8 cellular contexts compared by ENCODE assay signal in genomic region chr7:155001756-155002410, GRCh38. TPM values are rescaled to one million over a fixed set of nuclear protein-coding genes. Genes with fewer than 3 reads are reported as not detected.
DNase-seq lines count a peak whose midpoint lies in the region; ATAC-seq and TF ChIP-seq lines count a peak whose summit lies in the region.

No MANE protein-coding gene starts in this region.

- intact Hi-C loops in lower leg skin (cut with DNase I; ENCODE audit: low total_unique reads), result no loop called here

- WGBS in lower leg skin, 2 donors, result 11 to 13% methylated on average over 22 to 24 of the region's 24 CpGs
- 14% methylated on average over 24 of the region's 24 CpGs for WGBS in urinary bladder

- CTCF ChIA-PET in GM10248 (lab: Yijun Ruan, JAX), result interaction anchor here (2.4 kb wide), 1 partner anchor 74 kb away, joined by 10 read pairs; no protein-coding TSS in a partner anchor

- no peak for TF ChIP-seq POLR2A in lower leg skin (IDR thresholded peaks at IDR 0.05)

- no peak for TF ChIP-seq CTCF in GM10248 (IDR thresholded peaks at IDR 0.05; ENCODE audit: control extremely low read depth, extremely low read depth, low read depth, missing control alignments)
- TF ChIP-seq CTCF in lower leg skin (IDR thresholded peaks at IDR 0.05), result no peak

- no peak overlapping the region for H3K27ac ChIP-seq in urinary bladder (ENCODE audit: low read depth)

- ATAC-seq in GM21526 (IDR thresholded peaks at IDR 0.05; ENCODE audit: low FRiP score, unreplicated experiment), result peak; percentile 18

- no peaks in the 10 kb centered on the region for H3K36me3 ChIP-seq in urinary bladder (ENCODE audit: insufficient read depth)

- DNase-seq in GM10248 (ENCODE audit: extremely low spot score) (peak; percentile 31), HuH-7 (ENCODE audit: low spot score) (peak; percentile 29), astrocyte of the hippocampus (ENCODE audit: low read depth, low spot score) (peak; percentile 5), lower leg skin (ENCODE audit: low spot score in 2 of 2) (no peak), NCI-H128 (lab: John Stamatoyannopoulos, UW; ENCODE audit: unreplicated experiment) (no peak), mesenteric fat pad (ENCODE audit: low spot score) (no peak)

- H3K4me3 ChIP-seq in lower leg skin (ENCODE audit: low read depth, poor library complexity, severe bottlenecking), result peak overlapping the region; percentile 64
- peak overlapping the region; percentile 99 for H3K4me3 ChIP-seq in urinary bladder (ENCODE audit: low read depth, low read length)

- POLR2A ChIA-PET in GM10248 (lab: Yijun Ruan, JAX), result interaction anchor here (0.7 to 0.8 kb wide), 2 partner anchors 10 to 33 kb away, joined by 3 to 6 read pairs; no protein-coding TSS in a partner anchor

- H3K4me1 ChIP-seq in urinary bladder (ENCODE audit: insufficient read depth), result peaks cover 2% of the 10 kb centered on the region

RNA-seq across cellular contexts. Expression of gene PAXIP1, which starts 1.0 kb away (rescaled TPM):
- total RNA-seq in lower leg skin (10 to 100 TPM in 3 of 4 donors, 1 to 10 TPM in 1; 10.0 to 14.1 (median 11.4) TPM), urinary bladder (15.2 TPM), mesenteric fat pad (9.1 TPM)
- polyA plus RNA-seq in urinary bladder, result 6.8 TPM

Comparison
In these comparisons a context has a peak if more than half of its experiments do, and no peak if none do; other contexts are left out.
1. DNase-seq: peak in GM10248 (single experiment), HuH-7 (single experiment) and astrocyte of the hippocampus (single experiment); none in lower leg skin (0 of 2), NCI-H128 (single experiment) and mesenteric fat pad (single experiment).